Comparison of ENCODE assay signal across 1 cellular context in the genomic region with DNA sequence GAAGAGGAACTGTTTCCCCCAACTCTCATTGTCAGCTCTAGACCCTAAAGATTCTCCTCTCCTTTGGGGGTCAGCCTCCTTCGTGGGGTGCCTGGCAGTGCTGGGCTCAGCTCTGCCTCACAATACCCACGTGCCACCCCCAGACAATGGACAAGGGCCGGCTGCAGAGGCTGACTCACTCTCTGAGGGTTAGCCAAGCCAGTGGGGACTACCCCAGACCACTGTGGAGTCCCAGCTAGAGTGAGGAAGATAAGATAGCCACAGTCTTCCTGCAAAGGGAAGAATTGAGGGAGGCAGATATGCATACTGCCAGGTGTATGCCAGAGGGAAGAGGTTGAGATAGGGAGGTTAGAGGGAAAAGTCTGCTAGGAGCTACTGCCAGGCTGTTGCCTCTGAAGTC.
TF ChIP-seq lines count a peak whose summit lies in the region.

No MANE protein-coding gene starts in this region.

TF ChIP-seq in H1, 55 proteins besides CTCF, POLR2A, EP300 and RAD21:
- no peak for TF ChIP-seq GTF2F1 (IDR thresholded peaks at IDR 0.05; ENCODE audit: borderline replicate concordance, low read depth, low read length)
- no peak for TF ChIP-seq HDAC6 (IDR thresholded peaks at IDR 0.05; ENCODE audit: low read depth, low read length)
- TF ChIP-seq FOSL1 (IDR thresholded peaks at IDR 0.05; ENCODE audit: insufficient read depth, low read depth, low read length) = no peak
- no peak for TF ChIP-seq TEAD4 (IDR thresholded peaks at IDR 0.05; ENCODE audit: low read depth, low read length)
- no peak for TF ChIP-seq CHD2 (IDR thresholded peaks at IDR 0.05; ENCODE audit: low read length)
- no peak for TF ChIP-seq EGR1 (IDR thresholded peaks at IDR 0.05; ENCODE audit: borderline replicate concordance, low read depth, low read length)
- TF ChIP-seq SUZ12 (IDR thresholded peaks at IDR 0.05; ENCODE audit: low read length) = no peak
- no peak for TF ChIP-seq SP4 (IDR thresholded peaks at IDR 0.05; ENCODE audit: low read length)
- TF ChIP-seq HDAC2 (IDR thresholded peaks at IDR 0.05; ENCODE audit: borderline replicate concordance in 1 of 2, low read depth in 2 of 2, low read length in 2 of 2) = no peak
- no peak for TF ChIP-seq RXRA (IDR thresholded peaks at IDR 0.05; ENCODE audit: insufficient read depth, low read depth, low read length)
- no peak for TF ChIP-seq GABPA (IDR thresholded peaks at IDR 0.05; ENCODE audit: borderline replicate concordance, insufficient read depth, low read length)
- TF ChIP-seq EZH2 (IDR thresholded peaks at IDR 0.05; ENCODE audit: low read depth, low read length, severe bottlenecking) = no peak
- TF ChIP-seq POU5F1 (IDR thresholded peaks at IDR 0.05; ENCODE audit: low read depth, low read length) = no peak
- no peak for TF ChIP-seq SP2 (IDR thresholded peaks at IDR 0.05; ENCODE audit: low read length)
- TF ChIP-seq, protein P1, sequence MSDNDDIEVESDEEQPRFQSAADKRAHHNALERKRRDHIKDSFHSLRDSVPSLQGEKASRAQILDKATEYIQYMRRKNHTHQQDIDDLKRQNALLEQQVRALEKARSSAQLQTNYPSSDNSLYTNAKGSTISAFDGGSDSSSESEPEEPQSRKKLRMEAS (IDR thresholded peaks at IDR 0.05) = no peak
